ENCODE assay signal across 23 cellular contexts in genomic region chr19:10846500-10847202, GRCh38.
"Had no signal": no experiment of that assay in that cellular context is flagged by ENCODE, and none has a peak within 500 bp of the region (broad histone marks: within the 10 kb centered on the region; RNA-seq: fewer than 3 reads in every experiment).

No MANE protein-coding gene starts in this region.

- DNase-seq: cortex of kidney; effector memory CD8-positive, alpha-beta T cell; erythroblast; esophagus squamous epithelium; hypothalamus; left ventricle myocardium superior; lower lobe of right lung; naive thymus-derived CD8-positive, alpha-beta T cell; stimulated activated CD4-positive, alpha-beta T cell treated with anti-CD3 and anti-CD28 coated beads, Interleukin-12 subunit alpha, Interleukin-12 subunit beta, amount 100 ng/mL, for 4 hours; stimulated activated CD4-positive, alpha-beta T cell treated with anti-CD3 and anti-CD28 coated beads, Interleukin-1b, Interleukin-23, amount 100 ng/mL, for 48 hours; stimulated activated CD4-positive, alpha-beta T cell treated with anti-CD3 and anti-CD28 coated beads, Interleukin-4, amount 100 ng/mL, for 1 hour; stimulated activated CD8-positive, alpha-beta memory T cell treated with anti-CD3 and anti-CD28 coated beads, Interleukin-4, amount 100 ng/mL, for 48 hours; stimulated activated naive CD4-positive, alpha-beta T cell; stimulated activated naive CD8-positive, alpha-beta T cell treated with anti-CD3 and anti-CD28 coated beads, Interleukin-15, amount 100 ng/mL, for 72 hours; transverse colon; upper lobe of right lung; uterus had no signal

- H3K27ac Mint-ChIP-seq: effector memory CD8-positive, alpha-beta T cell; neural progenitor cell; progenitor cell of endocrine pancreas; stimulated activated naive CD8-positive, alpha-beta T cell treated with anti-CD3 and anti-CD28 coated beads, Interleukin-15, amount 100 ng/mL, for 72 hours had no signal

- H3K4me3 ChIP-seq: esophagus squamous epithelium, lower lobe of right lung, neural progenitor cell, smooth muscle cell, suprapubic skin, transverse colon, upper lobe of right lung, uterus had no signal

- H3K27ac ChIP-seq: esophagus squamous epithelium, lower lobe of right lung, neural progenitor cell, parathyroid adenoma, suprapubic skin, transverse colon, upper lobe of right lung, uterus had no signal

- H3K27me3 Mint-ChIP-seq: stimulated activated naive CD8-positive, alpha-beta T cell treated with anti-CD3 and anti-CD28 coated beads, Interleukin-15, amount 100 ng/mL, for 72 hours had no signal

- H3K4me3 Mint-ChIP-seq: effector memory CD8-positive, alpha-beta T cell; naive thymus-derived CD8-positive, alpha-beta T cell; neural progenitor cell; stimulated activated naive CD8-positive, alpha-beta T cell treated with anti-CD3 and anti-CD28 coated beads, Interleukin-15, amount 100 ng/mL, for 72 hours had no signal

- ATAC-seq: effector memory CD8-positive, alpha-beta T cell; left ventricle myocardium superior; lower lobe of right lung; naive thymus-derived CD8-positive, alpha-beta T cell; sciatic nerve; stimulated activated naive CD8-positive, alpha-beta T cell treated with anti-CD3 and anti-CD28 coated beads, Interleukin-15, amount 100 ng/mL, for 72 hours; upper lobe of right lung had no signal

- H3K36me3 Mint-ChIP-seq: neural progenitor cell had no signal
